In the genomic region with DNA sequence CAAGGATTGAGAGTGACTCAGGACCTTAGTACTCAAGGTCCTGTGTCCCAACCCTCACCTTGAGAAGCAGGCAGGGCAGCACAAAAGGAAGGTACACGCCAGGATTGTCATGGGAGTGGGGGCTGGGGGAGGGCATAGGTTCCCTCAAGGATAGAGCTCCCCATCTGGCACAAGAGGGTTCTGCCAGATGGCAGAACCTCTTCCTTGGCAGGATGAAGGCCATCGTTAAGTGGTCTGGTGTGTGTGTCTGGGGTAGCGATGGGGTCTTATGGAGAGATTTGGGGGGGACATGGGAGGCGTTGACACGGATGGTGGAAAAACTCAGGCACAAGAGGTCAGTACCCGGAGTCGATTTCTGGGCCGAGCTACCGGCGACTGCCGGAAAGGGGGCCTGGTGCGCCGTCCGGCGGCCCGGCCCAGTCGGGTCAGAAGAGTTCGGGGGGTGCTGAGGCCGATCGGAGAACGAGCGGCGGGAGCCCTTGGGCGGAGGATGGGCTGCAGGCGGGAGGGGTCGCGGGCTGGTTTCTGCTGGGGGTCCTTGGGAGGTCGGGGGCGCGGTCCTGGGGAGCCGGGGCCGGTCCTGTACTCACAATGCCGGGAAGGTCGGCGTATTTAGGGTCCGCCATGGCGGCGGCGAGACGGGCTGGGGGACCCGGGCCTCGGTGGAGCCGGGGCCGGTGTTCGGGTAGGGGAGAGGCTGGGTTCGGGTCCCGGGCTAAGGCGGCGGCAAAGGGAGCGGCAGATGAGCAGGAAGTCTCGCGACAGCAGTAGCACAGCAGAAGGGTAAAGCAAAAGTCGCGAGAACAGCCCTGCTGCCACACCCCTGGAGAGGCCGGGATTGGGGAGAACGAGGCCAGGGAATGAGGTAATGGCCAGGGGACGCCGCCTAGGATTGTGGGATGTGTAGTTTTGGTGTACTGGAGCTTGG, we compare ENCODE assay signal across 1 cellular context.
TF ChIP-seq lines count a peak whose summit lies in the region.

Gene DCTN2 (minus strand): TSS at position 755 of the 928 bp plus-strand sequence. CDS start 129 bp downstream, at position 626.

TF ChIP-seq in HEK293, 187 proteins besides CTCF, POLR2A, EP300 and RAD21 (continued from another document and continues in another):
- no peak for TF ChIP-seq ZNF654 (tag by site-specific recombination; IDR thresholded peaks at IDR 0.05; ENCODE audit: low read depth)
- TF ChIP-seq ZNF513 (tag by site-specific recombination; IDR thresholded peaks at IDR 0.05), result no peak
- peak; percentile 93 for TF ChIP-seq ZNF76 (tag by site-specific recombination; IDR thresholded peaks at IDR 0.05; ENCODE audit: borderline replicate concordance, low read depth)
- peak; percentile 99 for TF ChIP-seq KLF8 (tag by site-specific recombination; IDR thresholded peaks at IDR 0.05)
- TF ChIP-seq ZNF426 (tag by site-specific recombination; IDR thresholded peaks at IDR 0.05), result no peak
- TF ChIP-seq ZBTB21 (tag by site-specific recombination; IDR thresholded peaks at IDR 0.05), result peak; percentile 68
- TF ChIP-seq ZNF830 (tag by site-specific recombination; IDR thresholded peaks at IDR 0.05; ENCODE audit: low read depth), result no peak
- TF ChIP-seq ZNF335 (tag by site-specific recombination; conservative IDR thresholded peaks at IDR 0.05), result peak; percentile 97
- TF ChIP-seq ZNF677 (tag by site-specific recombination; IDR thresholded peaks at IDR 0.05), result no peak
- TF ChIP-seq SP7 (tag by site-specific recombination; IDR thresholded peaks at IDR 0.05), result peak; percentile 57
- peak; percentile 97 for TF ChIP-seq ZNF610 (tag by site-specific recombination; IDR thresholded peaks at IDR 0.05; ENCODE audit: borderline replicate concordance)
- TF ChIP-seq ZNF629 (tag by site-specific recombination; IDR thresholded peaks at IDR 0.05), result peak; percentile 91
- TF ChIP-seq KLF7 (tag by site-specific recombination; IDR thresholded peaks at IDR 0.05; ENCODE audit: borderline replicate concordance), result peak; percentile 95; the same call in 1 of the 2 replicates
- TF ChIP-seq ZNF112 (tag by site-specific recombination; IDR thresholded peaks at IDR 0.05), result no peak
- TF ChIP-seq ZNF837 (tag by site-specific recombination; IDR thresholded peaks at IDR 0.05), result no peak
- TF ChIP-seq, protein P1, sequence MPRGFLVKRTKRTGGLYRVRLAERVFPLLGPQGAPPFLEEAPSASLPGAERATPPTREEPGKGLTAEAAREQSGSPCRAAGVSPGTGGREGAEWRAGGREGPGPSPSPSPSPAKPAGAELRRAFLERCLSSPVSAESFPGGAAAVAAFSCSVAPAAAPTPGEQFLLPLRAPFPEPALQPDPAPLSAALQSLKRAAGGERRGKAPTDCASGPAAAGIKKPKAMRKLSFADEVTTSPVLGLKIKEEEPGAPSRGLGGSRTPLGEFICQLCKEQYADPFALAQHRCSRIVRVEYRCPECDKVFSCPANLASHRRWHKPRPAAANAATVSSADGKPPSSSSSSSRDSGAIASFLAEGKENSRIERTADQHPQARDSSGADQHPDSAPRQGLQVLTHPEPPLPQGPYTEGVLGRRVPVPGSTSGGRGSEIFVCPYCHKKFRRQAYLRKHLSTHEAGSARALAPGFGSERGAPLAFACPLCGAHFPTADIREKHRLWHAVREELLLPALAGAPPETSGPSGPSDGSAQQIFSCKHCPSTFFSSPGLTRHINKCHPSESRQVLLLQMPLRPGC (tag by site-specific recombination; IDR thresholded peaks at IDR 0.05), result 0 out of 2 replicates have a peak, but pooled peaks have one; percentile 23
- no peak for TF ChIP-seq ZNF132 (tag by site-specific recombination; IDR thresholded peaks at IDR 0.05; ENCODE audit: borderline replicate concordance)
- TF ChIP-seq ZBTB44 (tag by site-specific recombination; IDR thresholded peaks at IDR 0.05), result no peak
- peak; percentile 69 for TF ChIP-seq PRDM10 (tag by site-specific recombination; IDR thresholded peaks at IDR 0.05)
- TF ChIP-seq KLF17 (tag by site-specific recombination; IDR thresholded peaks at IDR 0.05), result 0 out of 2 replicates have a peak, but pooled peaks have one; percentile 42
- peak; percentile 98 for TF ChIP-seq KLF10 (tag by site-specific recombination; IDR thresholded peaks at IDR 0.05)
- TF ChIP-seq KLF1 (tag by site-specific recombination; IDR thresholded peaks at IDR 0.05), result peak; percentile 83
- TF ChIP-seq, protein P2, sequence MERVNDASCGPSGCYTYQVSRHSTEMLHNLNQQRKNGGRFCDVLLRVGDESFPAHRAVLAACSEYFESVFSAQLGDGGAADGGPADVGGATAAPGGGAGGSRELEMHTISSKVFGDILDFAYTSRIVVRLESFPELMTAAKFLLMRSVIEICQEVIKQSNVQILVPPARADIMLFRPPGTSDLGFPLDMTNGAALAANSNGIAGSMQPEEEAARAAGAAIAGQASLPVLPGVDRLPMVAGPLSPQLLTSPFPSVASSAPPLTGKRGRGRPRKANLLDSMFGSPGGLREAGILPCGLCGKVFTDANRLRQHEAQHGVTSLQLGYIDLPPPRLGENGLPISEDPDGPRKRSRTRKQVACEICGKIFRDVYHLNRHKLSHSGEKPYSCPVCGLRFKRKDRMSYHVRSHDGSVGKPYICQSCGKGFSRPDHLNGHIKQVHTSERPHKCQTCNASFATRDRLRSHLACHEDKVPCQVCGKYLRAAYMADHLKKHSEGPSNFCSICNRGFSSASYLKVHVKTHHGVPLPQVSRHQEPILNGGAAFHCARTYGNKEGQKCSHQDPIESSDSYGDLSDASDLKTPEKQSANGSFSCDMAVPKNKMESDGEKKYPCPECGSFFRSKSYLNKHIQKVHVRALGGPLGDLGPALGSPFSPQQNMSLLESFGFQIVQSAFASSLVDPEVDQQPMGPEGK (tag by site-specific recombination; IDR thresholded peaks at IDR 0.05), result peak; percentile 66; the same call in 1 of the 2 replicates
- TF ChIP-seq, protein P3, sequence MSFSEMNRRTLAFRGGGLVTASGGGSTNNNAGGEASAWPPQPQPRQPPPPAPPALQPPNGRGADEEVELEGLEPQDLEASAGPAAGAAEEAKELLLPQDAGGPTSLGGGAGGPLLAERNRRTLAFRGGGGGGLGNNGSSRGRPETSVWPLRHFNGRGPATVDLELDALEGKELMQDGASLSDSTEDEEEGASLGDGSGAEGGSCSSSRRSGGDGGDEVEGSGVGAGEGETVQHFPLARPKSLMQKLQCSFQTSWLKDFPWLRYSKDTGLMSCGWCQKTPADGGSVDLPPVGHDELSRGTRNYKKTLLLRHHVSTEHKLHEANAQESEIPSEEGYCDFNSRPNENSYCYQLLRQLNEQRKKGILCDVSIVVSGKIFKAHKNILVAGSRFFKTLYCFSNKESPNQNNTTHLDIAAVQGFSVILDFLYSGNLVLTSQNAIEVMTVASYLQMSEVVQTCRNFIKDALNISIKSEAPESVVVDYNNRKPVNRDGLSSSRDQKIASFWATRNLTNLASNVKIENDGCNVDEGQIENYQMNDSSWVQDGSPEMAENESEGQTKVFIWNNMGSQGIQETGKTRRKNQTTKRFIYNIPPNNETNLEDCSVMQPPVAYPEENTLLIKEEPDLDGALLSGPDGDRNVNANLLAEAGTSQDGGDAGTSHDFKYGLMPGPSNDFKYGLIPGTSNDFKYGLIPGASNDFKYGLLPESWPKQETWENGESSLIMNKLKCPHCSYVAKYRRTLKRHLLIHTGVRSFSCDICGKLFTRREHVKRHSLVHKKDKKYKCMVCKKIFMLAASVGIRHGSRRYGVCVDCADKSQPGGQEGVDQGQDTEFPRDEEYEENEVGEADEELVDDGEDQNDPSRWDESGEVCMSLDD (tag by site-specific recombination; IDR thresholded peaks at IDR 0.05), result peak; percentile 73; the same call in 1 of the 2 replicates
- TF ChIP-seq ZNF184 (tag by site-specific recombination; IDR thresholded peaks at IDR 0.05), result no peak
- TF ChIP-seq, protein P4, sequence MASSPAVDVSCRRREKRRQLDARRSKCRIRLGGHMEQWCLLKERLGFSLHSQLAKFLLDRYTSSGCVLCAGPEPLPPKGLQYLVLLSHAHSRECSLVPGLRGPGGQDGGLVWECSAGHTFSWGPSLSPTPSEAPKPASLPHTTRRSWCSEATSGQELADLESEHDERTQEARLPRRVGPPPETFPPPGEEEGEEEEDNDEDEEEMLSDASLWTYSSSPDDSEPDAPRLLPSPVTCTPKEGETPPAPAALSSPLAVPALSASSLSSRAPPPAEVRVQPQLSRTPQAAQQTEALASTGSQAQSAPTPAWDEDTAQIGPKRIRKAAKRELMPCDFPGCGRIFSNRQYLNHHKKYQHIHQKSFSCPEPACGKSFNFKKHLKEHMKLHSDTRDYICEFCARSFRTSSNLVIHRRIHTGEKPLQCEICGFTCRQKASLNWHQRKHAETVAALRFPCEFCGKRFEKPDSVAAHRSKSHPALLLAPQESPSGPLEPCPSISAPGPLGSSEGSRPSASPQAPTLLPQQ (tag by site-specific recombination; IDR thresholded peaks at IDR 0.05), result peak; percentile 7; the same call in 1 of the 2 replicates
- TF ChIP-seq, protein P5, sequence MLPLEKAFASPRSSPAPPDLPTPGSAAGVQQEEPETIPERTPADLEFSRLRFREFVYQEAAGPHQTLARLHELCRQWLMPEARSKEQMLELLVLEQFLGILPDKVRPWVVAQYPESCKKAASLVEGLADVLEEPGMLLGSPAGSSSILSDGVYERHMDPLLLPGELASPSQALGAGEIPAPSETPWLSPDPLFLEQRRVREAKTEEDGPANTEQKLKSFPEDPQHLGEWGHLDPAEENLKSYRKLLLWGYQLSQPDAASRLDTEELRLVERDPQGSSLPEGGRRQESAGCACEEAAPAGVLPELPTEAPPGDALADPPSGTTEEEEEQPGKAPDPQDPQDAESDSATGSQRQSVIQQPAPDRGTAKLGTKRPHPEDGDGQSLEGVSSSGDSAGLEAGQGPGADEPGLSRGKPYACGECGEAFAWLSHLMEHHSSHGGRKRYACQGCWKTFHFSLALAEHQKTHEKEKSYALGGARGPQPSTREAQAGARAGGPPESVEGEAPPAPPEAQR (tag by site-specific recombination; IDR thresholded peaks at IDR 0.05), result 0 out of 2 replicates have a peak, but pooled peaks have one; percentile 32
- TF ChIP-seq ZSCAN23 (tag by site-specific recombination; IDR thresholded peaks at IDR 0.05), result no peak
- TF ChIP-seq ZNF501 (tag by site-specific recombination; IDR thresholded peaks at IDR 0.05), result peak; percentile 58
- no peak for TF ChIP-seq ZNF114 (tag by site-specific recombination; IDR thresholded peaks at IDR 0.05)
- TF ChIP-seq ZNF302 (tag by site-specific recombination; IDR thresholded peaks at IDR 0.05; ENCODE audit: low read depth), result no peak
- TF ChIP-seq ZNF670 (tag by site-specific recombination; IDR thresholded peaks at IDR 0.05; ENCODE audit: low read depth), result no peak
- 0 out of 2 replicates have a peak, but pooled peaks have one; percentile 28 for TF ChIP-seq ZNF391 (tag by site-specific recombination; IDR thresholded peaks at IDR 0.05; ENCODE audit: borderline replicate concordance, low read depth)
- no peak for TF ChIP-seq ZNF239 (tag by site-specific recombination; IDR thresholded peaks at IDR 0.05)
- no peak for TF ChIP-seq ZFP41 (tag by site-specific recombination; IDR thresholded peaks at IDR 0.05; ENCODE audit: borderline replicate concordance)
